23 cellular contexts compared by ENCODE assay signal in genomic region chrX:40973619-40974018, GRCh38.
A peak's percentile ranks its signal among the peaks of the same experiment; 100 is the strongest.
DNase-seq lines count a peak whose midpoint lies in the region; FAIRE-seq and TF ChIP-seq lines count a peak whose summit lies in the region.
"Had no signal": no experiment of that assay in that cellular context is flagged by ENCODE, and none has a peak within 500 bp of the region (broad histone marks: within the 10 kb centered on the region; RNA-seq: fewer than 3 reads in every experiment).

No MANE protein-coding gene starts in this region.

- H3K36me3 ChIP-seq in mammary epithelial cell (ENCODE audit: insufficient read depth, low read length) (no peaks in the 10 kb centered on the region), breast epithelium (no peaks in the 10 kb centered on the region), astrocyte (ENCODE audit: insufficient read depth, low read length) (no peaks in the 10 kb centered on the region), keratinocyte (ENCODE audit: control insufficient read depth in 2 of 2, extremely low read depth in 1 of 2, insufficient read depth in 2 of 2, low read length in 2 of 2) (no peaks in the 10 kb centered on the region)
- H3K36me3 ChIP-seq: BLaER1 treated with 17β-estradiol and CSF1 and Interleukin-3, amounts not matched to agents 10 nM and 100 nM had no signal

- H3K27me3 ChIP-seq in mammary epithelial cell (ENCODE audit: insufficient read depth, low read length): no peaks in the 10 kb centered on the region
- peaks cover 0 to 17% of the 10 kb centered on the region in 2 donors for H3K27me3 ChIP-seq in breast epithelium
- H3K27me3 ChIP-seq in astrocyte (ENCODE audit: insufficient read depth, low read length): no peaks in the 10 kb centered on the region
- no peaks in the 10 kb centered on the region for H3K27me3 ChIP-seq in keratinocyte (ENCODE audit: control insufficient read depth, extremely low read depth, insufficient read depth, low read length)

- WGBS in mammary epithelial cell (ENCODE audit: low coverage, missing lambda C conversion rate): 56% methylated on average over 3 of the region's 3 CpGs

- H3K4me3 Mint-ChIP-seq in astrocyte (ENCODE audit: unreplicated experiment): no peak overlapping the region
- H3K4me3 Mint-ChIP-seq: B cell; CD4-positive, alpha-beta T cell; CD8-positive, alpha-beta T cell had no signal

- H3K27ac Mint-ChIP-seq in astrocyte (ENCODE audit: unreplicated experiment): peak overlapping the region; percentile 86
- H3K27ac Mint-ChIP-seq: B cell; CD4-positive, alpha-beta T cell; CD8-positive, alpha-beta T cell had no signal

- no peak for TF ChIP-seq POLR2A in breast epithelium (IDR thresholded peaks at IDR 0.05)

- peaks cover 14% of the 10 kb centered on the region for H3K9me3 Mint-ChIP-seq in astrocyte (ENCODE audit: unreplicated experiment)

- H2AFZ ChIP-seq in mammary epithelial cell (ENCODE audit: low read depth, low read length) (peak overlapping the region; percentile 76), astrocyte (ENCODE audit: low read depth, low read length) (no peak overlapping the region), keratinocyte (ENCODE audit: control insufficient read depth, low read length) (no peak overlapping the region)

- BruUV-seq in mammary epithelial cell (replicated peaks; lab: Mats Ljungman, UMichigan): no TSS peak

- H3K9me3 ChIP-seq in mammary epithelial cell (replicated peaks; ENCODE audit: insufficient read depth, low read length) (peaks cover 2% of the 10 kb centered on the region), breast epithelium (peaks cover 5 to 16% of the 10 kb centered on the region in 2 donors), astrocyte (ENCODE audit: insufficient read depth, low read depth, low read length) (no peaks in the 10 kb centered on the region), keratinocyte (ENCODE audit: control insufficient read depth, low read depth, low read length) (no peaks in the 10 kb centered on the region)

- H3K36me3 Mint-ChIP-seq in astrocyte (ENCODE audit: low read depth, unreplicated experiment): peaks cover 4% of the 10 kb centered on the region
- H3K36me3 Mint-ChIP-seq: CD8-positive, alpha-beta T cell had no signal

- no peaks in the 10 kb centered on the region for H3K9me1 ChIP-seq in keratinocyte (ENCODE audit: control insufficient read depth, extremely low read depth, insufficient read depth, low read length)

- no peak overlapping the region for H3K9ac ChIP-seq in mammary epithelial cell (ENCODE audit: insufficient read depth, low read length)
- H3K9ac ChIP-seq in astrocyte (ENCODE audit: low read length): no peak overlapping the region
- H3K9ac ChIP-seq in keratinocyte (ENCODE audit: control insufficient read depth, extremely low read depth, insufficient read depth, low read length): no peak overlapping the region
- H3K9ac ChIP-seq: BLaER1 treated with 17β-estradiol and CSF1 and Interleukin-3, amounts not matched to agents 10 nM and 100 nM had no signal

- H3K4me1 Mint-ChIP-seq in astrocyte (ENCODE audit: low read depth, unreplicated experiment): peaks cover 7% of the 10 kb centered on the region
- H3K4me1 Mint-ChIP-seq: B cell had no signal

- H3K4me2 ChIP-seq in mammary epithelial cell (ENCODE audit: insufficient read depth, low read depth, low read length) (no peak overlapping the region), astrocyte (ENCODE audit: low read length) (no peak overlapping the region), keratinocyte (ENCODE audit: control insufficient read depth, extremely low read depth, insufficient read depth, low read depth, low read length) (peak overlapping the region; percentile 12)
- H3K4me2 ChIP-seq: A549; BLaER1 treated with 17β-estradiol and CSF1 and Interleukin-3, amounts not matched to agents 10 nM and 100 nM had no signal

- CTCF ChIA-PET in mammary epithelial cell (lab: Charles Lee; ENCODE audit: low non-redundant PET): no interaction called here

- no peak overlapping the region for H3K27ac ChIP-seq in mammary epithelial cell (ENCODE audit: insufficient read depth, low read depth, low read length)
- H3K27ac ChIP-seq in breast epithelium: no peak overlapping the region
- no peak overlapping the region for H3K27ac ChIP-seq in astrocyte (ENCODE audit: low read depth, low read length)
- no peak overlapping the region for H3K27ac ChIP-seq in keratinocyte (ENCODE audit: control insufficient read depth, insufficient read depth, low read length)
- H3K27ac ChIP-seq: 22Rv1; A549; BLaER1 treated with 17β-estradiol and CSF1 and Interleukin-3, amounts not matched to agents 10 nM and 100 nM; C4-2B had no signal

- in situ Hi-C loops in mammary epithelial cell (cut with MboI; ENCODE audit: low sequenced_read_pairs in 2 of 2): loop anchor here in 1 of 2 donors (25.0 kb wide), 1 partner anchor 139 kb away; no protein-coding TSS in a partner anchor

- H3K4me1 ChIP-seq in mammary epithelial cell (ENCODE audit: insufficient read depth, low read length) (peaks cover 9% of the 10 kb centered on the region), breast epithelium (no peaks in the 10 kb centered on the region), astrocyte (ENCODE audit: insufficient read depth, low read length) (no peaks in the 10 kb centered on the region), keratinocyte (ENCODE audit: control insufficient read depth, extremely low read depth, insufficient read depth, low read length) (peaks cover 8% of the 10 kb centered on the region)
- H3K4me1 ChIP-seq: Caco-2 had no signal

- no peaks in the 10 kb centered on the region for H3K27me3 Mint-ChIP-seq in astrocyte (ENCODE audit: low read depth, unreplicated experiment)
- H3K27me3 Mint-ChIP-seq: B cell; CD4-positive, alpha-beta T cell had no signal

- intact Hi-C loops in mammary epithelial cell (cut with micrococcal nuclease): no loop called here
- intact Hi-C loops in breast epithelium (cut with DNase I; ENCODE audit: low total_unique reads): no loop called here

- H3K4me3 ChIP-seq in mammary epithelial cell (replicated peaks in 1 of 3; ENCODE audit: insufficient read depth in 1 of 3, low read depth in 2 of 3, low read length in 3 of 3) (no peak overlapping the region), breast epithelium (no peak overlapping the region), astrocyte (ENCODE audit: insufficient read depth, low read depth, low read length) (no peak overlapping the region), keratinocyte (ENCODE audit: control insufficient read depth in 2 of 3, extremely low read depth in 1 of 3, insufficient read depth in 2 of 3, low read depth in 1 of 3, low read length in 3 of 3) (no peak overlapping the region)
- H3K4me3 ChIP-seq: A549; BLaER1 treated with 17β-estradiol and CSF1 and Interleukin-3, amounts not matched to agents 10 nM and 100 nM had no signal

- H4K20me1 ChIP-seq in mammary epithelial cell (ENCODE audit: insufficient read depth, low read length) (no peaks in the 10 kb centered on the region), astrocyte (ENCODE audit: insufficient read depth, low read length) (no peaks in the 10 kb centered on the region), keratinocyte (ENCODE audit: control insufficient read depth, extremely low read depth, insufficient read depth, low read length) (no peaks in the 10 kb centered on the region)
- H4K20me1 ChIP-seq: BLaER1 treated with 17β-estradiol and CSF1 and Interleukin-3, amounts not matched to agents 10 nM and 100 nM had no signal

- H3K79me2 ChIP-seq in mammary epithelial cell (ENCODE audit: insufficient read depth, low read length) (no peaks in the 10 kb centered on the region), astrocyte (ENCODE audit: insufficient read depth, low read length) (no peaks in the 10 kb centered on the region), keratinocyte (ENCODE audit: control insufficient read depth, insufficient read depth, low read length) (no peaks in the 10 kb centered on the region)

- TF ChIP-seq CTCF in mammary epithelial cell (conservative IDR thresholded peaks at IDR 0.05 in 1 of 2, IDR thresholded peaks at IDR 0.05 in 1 of 2; ENCODE audit: extremely low read depth in 1 of 2, insufficient read depth in 1 of 2, low read depth in 1 of 2, low read length in 2 of 2) (no peak), breast epithelium (IDR thresholded peaks at IDR 0.05) (no peak), astrocyte (IDR thresholded peaks at IDR 0.05; ENCODE audit: insufficient read depth, low read depth, low read length) (no peak), keratinocyte (optimal IDR thresholded peaks at IDR 0.05 in 1 of 3, IDR thresholded peaks at IDR 0.05 in 1 of 3, conservative IDR thresholded peaks at IDR 0.05 in 1 of 3; ENCODE audit: extremely low read depth in 1 of 3, insufficient read depth in 2 of 3, low read length in 3 of 3) (no peak)

- dilution Hi-C loops in mammary epithelial cell (cut with HindIII; ENCODE audit: low sequenced_read_pairs): no loop called here
- dilution Hi-C loops in keratinocyte (cut with MboI; ENCODE audit: extremely low pct_ligation_motif_present, low sequenced_read_pairs): no loop called here

- DNase-seq in mammary epithelial cell: no peak
- no peak for DNase-seq in breast epithelium (ENCODE audit: low spot score in 2 of 2)
- no peak for DNase-seq in astrocyte (ENCODE audit: low read depth)
- no peak for DNase-seq in keratinocyte (ENCODE audit: low read depth, low spot score)
- DNase-seq in cerebellar cortex (ENCODE audit: low spot score): no peak
- no peak for DNase-seq in NCI-H446 (lab: John Stamatoyannopoulos, UW)
- no peak for DNase-seq in DMS153 treated with DMSO at 0.1 percent for 48 hours (lab: John Stamatoyannopoulos, UW; ENCODE audit: unreplicated experiment)
- DNase-seq: AML-193; Caco-2; Calu3; CD4-positive, alpha-beta T cell; CD8-positive, alpha-beta T cell; DMS53; DMS79; DND-41; EL; GDM1 had no signal

- FAIRE-seq in astrocyte (lab: Jason Lieb, UNC): peak; percentile 13
- no peak for FAIRE-seq in keratinocyte (lab: Jason Lieb, UNC)
- FAIRE-seq: A549, D721Med had no signal
